13 cellular contexts compared by ENCODE assay signal in genomic region chr20:18705490-18705889, GRCh38.
DNase-seq lines count a peak whose midpoint lies in the region; ATAC-seq and TF ChIP-seq lines count a peak whose summit lies in the region.
"Had no signal": no experiment of that assay in that cellular context is flagged by ENCODE, and none has a peak within 500 bp of the region (broad histone marks: within the 10 kb centered on the region; RNA-seq: fewer than 3 reads in every experiment).

No MANE protein-coding gene starts in this region.

- H3K79me2 ChIP-seq in fibroblast of lung (ENCODE audit: control insufficient read depth, insufficient read depth, low read length) (no peaks in the 10 kb centered on the region), osteoblast (ENCODE audit: insufficient read depth, low read length) (peaks cover 15% of the 10 kb centered on the region)

- H3K36me3 ChIP-seq in fibroblast of lung (ENCODE audit: control insufficient read depth, insufficient read depth, low read length) (no peaks in the 10 kb centered on the region), osteoblast (ENCODE audit: insufficient read depth, low read length) (no peaks in the 10 kb centered on the region)

- TF ChIP-seq CTCF in fibroblast of lung (conservative IDR thresholded peaks at IDR 0.05 in 1 of 2, IDR thresholded peaks at IDR 0.05 in 1 of 2; ENCODE audit: low read depth in 1 of 2, low read length in 2 of 2): no peak
- no peak for TF ChIP-seq CTCF in osteoblast (IDR thresholded peaks at IDR 0.05; ENCODE audit: extremely low read depth, low read depth, low read length)

- DNase-seq in COLO829 (ENCODE audit: low spot score): peak; percentile 25
- peak; percentile 17 for DNase-seq in RKO (ENCODE audit: low spot score)
- peak; percentile 21 to 93 for DNase-seq in fibroblast of lung (ENCODE audit: low read depth in 2 of 2)
- DNase-seq in osteoblast (ENCODE audit: insufficient read length, low spot score, missing footprints): peak; percentile 97
- no peak for DNase-seq in stimulated activated CD4-positive, alpha-beta T cell treated with anti-CD3 and anti-CD28 coated beads, Interleukin-12 subunit alpha, Interleukin-12 subunit beta, amount 100 ng/mL, for 4 hours
- no peak for DNase-seq in ecto neural progenitor cell (ENCODE audit: low spot score)
- no peak for DNase-seq in NK-92 treated with Interleukin-12 subunit alpha and Interleukin-12 subunit beta, amount 100 ng/mL, for 24 hours (lab: John Stamatoyannopoulos, UW)
- DNase-seq: activated CD4-positive, CD25-positive, alpha-beta regulatory T cell treated with anti-CD3 and anti-CD28 coated beads, Interleukin-2, amount 50 U/mL, for 72 hours; activated T-cell treated with anti-CD3 and anti-CD28 coated beads, Interleukin-2, amount 50 U/mL, for 24 hours; CD8-positive, alpha-beta T cell; stimulated activated CD4-positive, alpha-beta T cell treated with anti-CD3 and anti-CD28 coated beads, Interleukin-4, amount 100 ng/mL, for 24 hours; stimulated activated naive B cell treated with anti-CD40 and anti-IgM and Interleukin-4, amounts not matched to agents 10 μg/mL and 1 μg/mL and 100 μg/mL, for 72 hours had no signal

- H4K20me1 ChIP-seq in fibroblast of lung (ENCODE audit: control insufficient read depth, extremely low read depth, insufficient read depth, low read length) (no peaks in the 10 kb centered on the region), osteoblast (ENCODE audit: insufficient read depth, low read length) (no peaks in the 10 kb centered on the region)

- H2AFZ ChIP-seq in fibroblast of lung (ENCODE audit: low read length) (peak overlapping the region; percentile 24), osteoblast (ENCODE audit: low read length) (peak overlapping the region; percentile 81)

- no peaks in the 10 kb centered on the region for H3K27me3 ChIP-seq in fibroblast of lung (ENCODE audit: control insufficient read depth, insufficient read depth, low read length)
- H3K27me3 ChIP-seq in osteoblast (ENCODE audit: insufficient read depth, low read length): no peaks in the 10 kb centered on the region

- H3K9ac ChIP-seq in fibroblast of lung (ENCODE audit: insufficient read depth, low read length): no peak overlapping the region

- peak overlapping the region; percentile 59 for H3K4me2 ChIP-seq in fibroblast of lung (ENCODE audit: extremely low read depth, insufficient read depth, low read length)
- peak overlapping the region; percentile 71 for H3K4me2 ChIP-seq in osteoblast (ENCODE audit: insufficient read depth, low read length)

- H3K9me3 ChIP-seq in fibroblast of lung (ENCODE audit: control insufficient read depth, insufficient read depth, low read depth, low read length): no peaks in the 10 kb centered on the region
- H3K9me3 ChIP-seq in osteoblast (ENCODE audit: low read depth, low read length): no peaks in the 10 kb centered on the region

- H3K4me3 ChIP-seq in fibroblast of lung (replicated peaks in 1 of 4; ENCODE audit: control extremely low read depth in 1 of 4, insufficient read depth in 1 of 4, low read depth in 3 of 4, low read length in 4 of 4) (peak overlapping the region in 1 of 4 experiments; percentile 15), osteoblast (ENCODE audit: insufficient read depth, low read length) (peak overlapping the region; percentile 12)

- no peak for ATAC-seq in GM18502 (IDR thresholded peaks at IDR 0.05; ENCODE audit: poor library complexity, unreplicated experiment)
- ATAC-seq: CD8-positive, alpha-beta T cell; stimulated activated naive B cell treated with anti-CD40 and anti-IgM and Interleukin-4, amounts not matched to agents 10 μg/mL and 1 μg/mL and 100 μg/mL, for 72 hours had no signal

- H3K4me1 ChIP-seq in fibroblast of lung (ENCODE audit: control insufficient read depth, extremely low read depth, insufficient read depth, low read length) (peaks cover 11% of the 10 kb centered on the region), osteoblast (ENCODE audit: insufficient read depth, low read length) (peaks cover 26% of the 10 kb centered on the region)

- H3K27ac ChIP-seq in fibroblast of lung (ENCODE audit: insufficient read depth, low read length): peak overlapping the region; percentile 72
- H3K27ac ChIP-seq in osteoblast (ENCODE audit: low read depth, low read length): peak overlapping the region; percentile 99

Comparison
In these comparisons a context has a peak if more than half of its experiments do, and no peak if none do; other contexts are left out.
1. DNase-seq: peak in COLO829 (single experiment), RKO (single experiment), fibroblast of lung (2 of 2) and osteoblast (single experiment); none in stimulated activated CD4-positive, alpha-beta T cell treated with anti-CD3 and anti-CD28 coated beads, Interleukin-12 subunit alpha, Interleukin-12 subunit beta, amount 100 ng/mL, for 4 hours (single experiment), ecto neural progenitor cell (single experiment) and NK-92 treated with Interleukin-12 subunit alpha and Interleukin-12 subunit beta, amount 100 ng/mL, for 24 hours (single experiment).